Comparison of ENCODE assay signal across 1 cellular context in the genomic region with DNA sequence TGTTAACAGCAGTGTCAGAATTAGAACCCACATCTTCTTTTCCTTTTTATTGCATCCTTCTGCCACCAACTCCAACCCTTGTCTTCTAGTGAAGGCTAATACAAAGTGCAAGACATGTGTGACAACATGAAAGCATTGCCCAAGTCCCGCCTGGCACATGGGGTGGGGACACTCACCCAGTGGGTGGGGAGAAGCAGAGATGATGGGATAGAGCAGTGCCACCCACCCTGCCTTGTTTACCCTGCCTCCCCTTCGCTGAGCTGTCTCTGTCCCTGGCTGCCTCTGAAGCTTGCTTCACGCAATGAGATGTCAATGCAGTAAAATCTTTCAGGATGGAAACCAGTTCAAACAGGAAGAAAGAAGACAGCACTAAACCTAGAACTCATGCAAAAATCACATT.
TF ChIP-seq lines count a peak whose summit lies in the region.

No MANE protein-coding gene starts in this region.

TF ChIP-seq in IMR-90, 13 proteins besides CTCF, POLR2A, EP300 and RAD21:
- no peak for TF ChIP-seq BHLHE40 (IDR thresholded peaks at IDR 0.05; ENCODE audit: low read depth, low read length)
- no peak for TF ChIP-seq NFE2L2 (IDR thresholded peaks at IDR 0.05; ENCODE audit: low read depth, low read length)
- TF ChIP-seq RFX5 (IDR thresholded peaks at IDR 0.05; ENCODE audit: low read depth, low read length), result no peak
- no peak for TF ChIP-seq MAZ (IDR thresholded peaks at IDR 0.05; ENCODE audit: borderline replicate concordance, low read depth, low read length)
- TF ChIP-seq, protein P1, sequence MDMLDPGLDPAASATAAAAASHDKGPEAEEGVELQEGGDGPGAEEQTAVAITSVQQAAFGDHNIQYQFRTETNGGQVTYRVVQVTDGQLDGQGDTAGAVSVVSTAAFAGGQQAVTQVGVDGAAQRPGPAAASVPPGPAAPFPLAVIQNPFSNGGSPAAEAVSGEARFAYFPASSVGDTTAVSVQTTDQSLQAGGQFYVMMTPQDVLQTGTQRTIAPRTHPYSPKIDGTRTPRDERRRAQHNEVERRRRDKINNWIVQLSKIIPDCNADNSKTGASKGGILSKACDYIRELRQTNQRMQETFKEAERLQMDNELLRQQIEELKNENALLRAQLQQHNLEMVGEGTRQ (IDR thresholded peaks at IDR 0.05; ENCODE audit: low read depth, low read length), result no peak
- no peak for TF ChIP-seq CEBPB (IDR thresholded peaks at IDR 0.05; ENCODE audit: low read depth, low read length)
- TF ChIP-seq MAFK (IDR thresholded peaks at IDR 0.05; ENCODE audit: low read depth, low read length), result no peak
